In the genomic region with DNA sequence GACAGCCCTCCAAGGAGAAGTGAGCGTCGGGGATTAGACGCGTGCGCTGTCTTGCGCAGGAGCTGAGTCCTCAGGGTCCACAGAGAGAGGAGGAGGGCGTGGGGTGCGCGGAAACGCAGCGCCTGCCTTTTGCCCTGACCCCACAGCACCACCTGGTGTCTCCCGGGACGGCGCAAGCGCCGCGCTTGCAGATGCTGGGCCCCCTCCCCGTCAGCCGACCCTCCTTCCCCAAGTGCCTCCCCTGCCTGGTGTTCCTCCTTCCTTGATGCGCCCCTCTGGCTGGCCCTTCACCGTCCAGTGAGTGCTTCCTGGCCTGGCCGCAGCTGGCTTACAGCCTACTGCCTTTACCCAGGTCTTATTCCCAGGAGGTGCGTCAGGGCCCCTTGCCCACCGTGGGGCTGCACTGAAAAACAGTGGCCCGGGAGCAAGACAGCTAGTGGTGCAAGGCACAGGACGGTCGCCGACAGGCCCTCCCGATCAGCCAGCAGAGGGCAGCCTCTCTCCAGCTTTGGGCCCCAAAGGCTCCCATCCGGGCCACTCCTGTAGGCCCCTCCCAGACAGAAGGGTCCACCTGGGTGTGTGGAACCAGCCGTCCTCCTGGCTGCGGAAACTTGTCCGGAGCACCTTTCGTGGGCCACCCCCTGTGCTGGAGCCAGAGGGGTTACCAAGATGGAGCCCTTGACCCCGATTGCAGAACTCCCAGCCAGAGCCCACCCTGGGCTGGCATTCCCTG, we compare ENCODE assay signal across 8 cellular contexts. TPM values are rescaled to one million over a fixed set of nuclear protein-coding genes. Genes with fewer than 3 reads are reported as not detected.
DNase-seq lines count a peak whose midpoint lies in the region; ATAC-seq, FAIRE-seq and TF ChIP-seq lines count a peak whose summit lies in the region.

No MANE protein-coding gene starts in this region.

- no peak overlapping the region for H3K27ac ChIP-seq in kidney (ENCODE audit: low read depth in 2 of 2, low read length in 2 of 2)

- H3K36me3 ChIP-seq in kidney (ENCODE audit: control insufficient read depth in 1 of 2, insufficient read depth in 2 of 2, low read length in 2 of 2) = peaks cover 11 to 28% of the 10 kb centered on the region in 2 donors

- no peaks in the 10 kb centered on the region for H3K9me3 ChIP-seq in kidney (ENCODE audit: control insufficient read depth in 1 of 2, low read length in 2 of 2)

- FAIRE-seq in kidney (lab: Jason Lieb, UNC) = no peak

- peaks cover 6 to 16% of the 10 kb centered on the region in 2 donors for H3K4me1 ChIP-seq in kidney (ENCODE audit: control insufficient read depth in 1 of 2, insufficient read depth in 1 of 2, low read depth in 1 of 2, low read length in 2 of 2)

- H3K4me1 Mint-ChIP-seq in central memory CD8-positive, alpha-beta T cell = peaks cover 18% of the 10 kb centered on the region

- H3K4me3 ChIP-seq in kidney (ENCODE audit: low read length in 2 of 2) = peak overlapping the region; percentile 39

- DNase-seq in AG08395 (ENCODE audit: low spot score) = peak; percentile 90
- DNase-seq in NCI-H2227 treated with DMSO at 0.1 percent for 48 hours (lab: John Stamatoyannopoulos, UW) = peak; percentile 70
- peak; percentile 63 to 70 for DNase-seq in central memory CD8-positive, alpha-beta T cell (ENCODE audit: low spot score in 2 of 2)
- peak; percentile 94 for DNase-seq in kidney
- DNase-seq in stimulated activated CD4-positive, alpha-beta T cell treated with anti-CD3 and anti-CD28 coated beads, Interleukin-1b, Interleukin-23, amount 100 ng/mL, for 1 hour (ENCODE audit: low read depth in 2 of 2) = peak; percentile 57 to 67

- peaks cover 4% of the 10 kb centered on the region for H3K36me3 Mint-ChIP-seq in central memory CD8-positive, alpha-beta T cell (ENCODE audit: insufficient read depth)

- intact Hi-C loops in kidney (cut with DNase I) = no loop called here

- H3K9me3 Mint-ChIP-seq in central memory CD8-positive, alpha-beta T cell = no peaks in the 10 kb centered on the region

- H3K4me3 Mint-ChIP-seq in central memory CD8-positive, alpha-beta T cell = peak overlapping the region; percentile 63

- peak; percentile 68 for ATAC-seq in GM18867 (IDR thresholded peaks at IDR 0.05; ENCODE audit: unreplicated experiment)
- peak; percentile 66 for ATAC-seq in HG03097 (IDR thresholded peaks at IDR 0.05; ENCODE audit: low FRiP score, unreplicated experiment)
- ATAC-seq in activated CD4-positive, CD25-positive, alpha-beta regulatory T cell treated with anti-CD3 and anti-CD28 coated beads, Interleukin-2, amount 50 U/mL, for 24 hours = peak; percentile 82 to 83
- peak; percentile 82 for ATAC-seq in central memory CD8-positive, alpha-beta T cell (replicated peaks; ENCODE audit: extremely low read depth, poor library complexity, severe bottlenecking)

- no peak overlapping the region for H3K27ac Mint-ChIP-seq in central memory CD8-positive, alpha-beta T cell (ENCODE audit: low read depth)

- peaks cover 33% of the 10 kb centered on the region for H3K27me3 Mint-ChIP-seq in central memory CD8-positive, alpha-beta T cell

- peak overlapping the region; percentile 27 to 67 for H3K9ac ChIP-seq in kidney (ENCODE audit: low read length in 2 of 2)

- TF ChIP-seq CTCF in kidney (IDR thresholded peaks at IDR 0.05; ENCODE audit: borderline replicate concordance, extremely low read depth, insufficient read depth) = peak; percentile 94

RNA-seq across cellular contexts. Expression of a gene that starts 12.9 kb away (rescaled TPM):
- 25.6 TPM for total RNA-seq in kidney
- polyA plus RNA-seq in kidney (ENCODE audit: insufficient read depth, low read depth, low replicate concordance) = 27.3 TPM

RNA-seq across cellular contexts. Expression of a gene that starts 25.0 kb away (rescaled TPM):
- 236 TPM for total RNA-seq in kidney
- 211 TPM for polyA plus RNA-seq in kidney (ENCODE audit: insufficient read depth, low read depth, low replicate concordance)

RNA-seq across cellular contexts. Expression of a gene that starts 57.0 kb away (rescaled TPM):
- total RNA-seq in kidney = 23.0 TPM
- 1.7 TPM for polyA plus RNA-seq in kidney (ENCODE audit: insufficient read depth, low read depth, low replicate concordance)
